In genomic region chr19:19063183-19064097, GRCh38 we compare ENCODE assay signal across 1 cellular context.
TF ChIP-seq lines count a peak whose summit lies in the region.

SLC25A42 (plus strand) TSS chr19:19063994; CDS start chr19:19096125, 32,131 bp downstream.

TF ChIP-seq in HEK293, 187 proteins besides CTCF, POLR2A, EP300 and RAD21 (continued from another document):
- TF ChIP-seq ZBTB11 (tag by site-specific recombination; conservative IDR thresholded peaks at IDR 0.05; ENCODE audit: low read depth), result no peak
- TF ChIP-seq ZNF121 (tag by site-specific recombination; IDR thresholded peaks at IDR 0.05), result no peak
- no peak for TF ChIP-seq ZNF169 (tag by site-specific recombination; IDR thresholded peaks at IDR 0.05)
- peak; percentile 96 for TF ChIP-seq ZFHX2 (tag by site-specific recombination; conservative IDR thresholded peaks at IDR 0.05)
- TF ChIP-seq ZNF184 (tag by site-specific recombination; IDR thresholded peaks at IDR 0.05), result no peak
- TF ChIP-seq ZNF704 (tag by site-specific recombination; IDR thresholded peaks at IDR 0.05), result no peak
- no peak for TF ChIP-seq ZNF157 (tag by site-specific recombination; IDR thresholded peaks at IDR 0.05)
- TF ChIP-seq ZNF558 (tag by site-specific recombination; IDR thresholded peaks at IDR 0.05), result no peak
- TF ChIP-seq ZNF404 (tag by site-specific recombination; IDR thresholded peaks at IDR 0.05), result no peak
- TF ChIP-seq ZNF701 (tag by site-specific recombination; IDR thresholded peaks at IDR 0.05), result no peak
- TF ChIP-seq ZNF239 (tag by site-specific recombination; IDR thresholded peaks at IDR 0.05), result no peak
- no peak for TF ChIP-seq ZNF529 (tag by site-specific recombination; IDR thresholded peaks at IDR 0.05; ENCODE audit: insufficient replicate concordance)
- TF ChIP-seq KLF16 (tag by site-specific recombination; IDR thresholded peaks at IDR 0.05), result peak; percentile 41; the same call in 1 of the 2 replicates
- no peak for TF ChIP-seq HIC1 (tag by site-specific recombination; IDR thresholded peaks at IDR 0.05)
